ENCODE assay signal across 8 cellular contexts in the genomic region with DNA sequence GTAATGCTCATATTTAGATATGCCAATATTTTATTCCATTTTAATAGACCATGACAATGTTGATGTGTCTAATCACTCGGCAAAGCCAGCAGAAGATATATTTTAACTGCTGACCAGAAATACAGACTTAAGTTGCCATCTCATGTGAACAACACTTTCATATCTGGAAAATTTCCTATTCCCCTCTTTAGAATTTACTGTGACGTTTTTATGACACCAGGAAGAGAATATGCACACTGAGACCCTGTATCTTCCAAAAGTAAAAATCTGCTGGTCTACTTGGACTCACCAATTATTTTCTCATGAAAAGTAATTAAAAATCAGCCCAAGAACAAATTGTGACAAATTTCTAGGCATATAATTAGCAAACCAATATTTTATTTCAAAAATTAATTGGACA. TPM values are rescaled to one million over a fixed set of nuclear protein-coding genes. Genes with fewer than 3 reads are reported as not detected.
DNase-seq lines count a peak whose midpoint lies in the region; ATAC-seq and TF ChIP-seq lines count a peak whose summit lies in the region.

No MANE protein-coding gene starts in this region.

- H3K27ac Mint-ChIP-seq in activated CD4-positive, alpha-beta T cell treated with anti-CD3 and anti-CD28 coated beads, Interleukin-2, amount 10 ng/mL, durations not matched to agents 24 days and 14 days = peak overlapping the region; percentile 91
- peak overlapping the region; percentile 91 for H3K27ac Mint-ChIP-seq in activated T-helper 17 cell treated with anti-CD3 and anti-CD28 coated beads, Interleukin-2, amount 50 U/mL, for 72 hours

- peaks cover 22% of the 10 kb centered on the region for H3K36me3 Mint-ChIP-seq in activated CD4-positive, alpha-beta T cell treated with anti-CD3 and anti-CD28 coated beads, Interleukin-2, amount 10 ng/mL, durations not matched to agents 24 days and 14 days (ENCODE audit: low read depth)
- H3K36me3 Mint-ChIP-seq in activated T-helper 17 cell treated with anti-CD3 and anti-CD28 coated beads, Interleukin-2, amount 50 U/mL, for 72 hours (ENCODE audit: low read depth) = peaks cover 45% of the 10 kb centered on the region

- H3K27me3 Mint-ChIP-seq in activated CD4-positive, alpha-beta T cell treated with anti-CD3 and anti-CD28 coated beads, Interleukin-2, amount 10 ng/mL, durations not matched to agents 24 days and 14 days = no peaks in the 10 kb centered on the region
- H3K27me3 Mint-ChIP-seq in activated T-helper 17 cell treated with anti-CD3 and anti-CD28 coated beads, Interleukin-2, amount 50 U/mL, for 72 hours = no peaks in the 10 kb centered on the region

- no peak for TF ChIP-seq CTCF in suprapubic skin (IDR thresholded peaks at IDR 0.05)

- H3K27me3 ChIP-seq in iPS-20b (ENCODE audit: insufficient read depth, low read length) = no peaks in the 10 kb centered on the region
- H3K27me3 ChIP-seq in suprapubic skin = no peaks in the 10 kb centered on the region

- H3K4me1 ChIP-seq in iPS-20b (ENCODE audit: insufficient read depth, low read length) (peaks cover 14% of the 10 kb centered on the region; the same call in 1 of the 2 replicates), suprapubic skin (peaks cover 43% of the 10 kb centered on the region)

- H3K27ac ChIP-seq in iPS-20b (ENCODE audit: low read length) (no peak overlapping the region), suprapubic skin (no peak overlapping the region)

- H3K9me3 Mint-ChIP-seq in activated CD4-positive, alpha-beta T cell treated with anti-CD3 and anti-CD28 coated beads, Interleukin-2, amount 10 ng/mL, durations not matched to agents 24 days and 14 days = no peaks in the 10 kb centered on the region
- no peaks in the 10 kb centered on the region for H3K9me3 Mint-ChIP-seq in activated T-helper 17 cell treated with anti-CD3 and anti-CD28 coated beads, Interleukin-2, amount 50 U/mL, for 72 hours

- DNase-seq in activated CD4-positive, alpha-beta T cell treated with anti-CD3 and anti-CD28 coated beads, Interleukin-2, amount 10 ng/mL, durations not matched to agents 24 days and 14 days = no peak
- no peak for DNase-seq in activated CD4-positive, alpha-beta T cell treated with anti-CD3 and anti-CD28 coated beads, Interleukin-2, amount 50 U/mL, for 48 hours
- no peak for DNase-seq in suprapubic skin (ENCODE audit: low spot score in 2 of 2)
- DNase-seq in posterior vena cava (ENCODE audit: low spot score) = no peak
- DNase-seq in cerebellum (ENCODE audit: low spot score) = no peak

- intact Hi-C loops in activated CD4-positive, alpha-beta T cell treated with anti-CD3 and anti-CD28 coated beads, Interleukin-2, amount 10 ng/mL, durations not matched to agents 24 days and 14 days (cut with micrococcal nuclease) = loop anchor here (2.0 to 5.0 kb wide), 3 partner anchors 15 to 683 kb away; no protein-coding TSS in a partner anchor
- intact Hi-C loops in posterior vena cava (cut with DNase I) = no loop called here

- peak overlapping the region; percentile 91 for H3K4me3 Mint-ChIP-seq in activated CD4-positive, alpha-beta T cell treated with anti-CD3 and anti-CD28 coated beads, Interleukin-2, amount 10 ng/mL, durations not matched to agents 24 days and 14 days
- peak overlapping the region; percentile 94 for H3K4me3 Mint-ChIP-seq in activated T-helper 17 cell treated with anti-CD3 and anti-CD28 coated beads, Interleukin-2, amount 50 U/mL, for 72 hours

- H3K36me3 ChIP-seq in iPS-20b (ENCODE audit: insufficient read depth, low read depth, low read length) (peaks cover 25% of the 10 kb centered on the region), suprapubic skin (peaks cover 3% of the 10 kb centered on the region)

- TF ChIP-seq EP300 in suprapubic skin (IDR thresholded peaks at IDR 0.05) = no peak

- TF ChIP-seq POLR2A in suprapubic skin (IDR thresholded peaks at IDR 0.05) = no peak

- H3K4me3 ChIP-seq in iPS-20b (ENCODE audit: low read length) = peak overlapping the region; percentile 86
- peak overlapping the region; percentile 83 for H3K4me3 ChIP-seq in suprapubic skin

- H3K4me1 Mint-ChIP-seq in activated CD4-positive, alpha-beta T cell treated with anti-CD3 and anti-CD28 coated beads, Interleukin-2, amount 10 ng/mL, durations not matched to agents 24 days and 14 days = peaks cover 46% of the 10 kb centered on the region
- H3K4me1 Mint-ChIP-seq in activated T-helper 17 cell treated with anti-CD3 and anti-CD28 coated beads, Interleukin-2, amount 50 U/mL, for 72 hours = peaks cover 17% of the 10 kb centered on the region

- ATAC-seq in activated T-helper 17 cell treated with anti-CD3 and anti-CD28 coated beads, Interleukin-2, amount 50 U/mL, for 72 hours (replicated peaks) = no peak
- no peak for ATAC-seq in HG03469 (IDR thresholded peaks at IDR 0.05; ENCODE audit: unreplicated experiment)

- H3K9me3 ChIP-seq in iPS-20b (ENCODE audit: insufficient read depth, low read depth, low read length) (no peaks in the 10 kb centered on the region), suprapubic skin (no peaks in the 10 kb centered on the region)

- peak overlapping the region; percentile 96 for H3K9ac ChIP-seq in iPS-20b (ENCODE audit: low read depth, low read length)

- 27% methylated on average over 2 of the region's 2 CpGs for WGBS in suprapubic skin

RNA-seq across cellular contexts. Expression of a gene that starts 2.1 kb away (rescaled TPM):
- total RNA-seq in activated CD4-positive, alpha-beta T cell treated with anti-CD3 and anti-CD28 coated beads, Interleukin-2, amount 10 ng/mL, durations not matched to agents 24 days and 14 days = 86.6 and 89.8 TPM in 2 replicates
- total RNA-seq in activated T-helper 17 cell treated with anti-CD3 and anti-CD28 coated beads, Interleukin-2, amount 50 U/mL, for 72 hours = 10 to 100 TPM; 44.7 to 72.3 TPM
- total RNA-seq in suprapubic skin (10 to 100 TPM; 18.3 to 85.9 (median 28.2) TPM), posterior vena cava (10 to 100 TPM; 14.8 to 19.8 TPM), cerebellum (50.6 TPM)

RNA-seq across cellular contexts. Expression of a gene that starts 2.5 kb away (rescaled TPM):
- 18.4 and 18.8 TPM in 2 replicates for total RNA-seq in activated CD4-positive, alpha-beta T cell treated with anti-CD3 and anti-CD28 coated beads, Interleukin-2, amount 10 ng/mL, durations not matched to agents 24 days and 14 days
- 10 to 100 TPM; 11.8 to 15.1 TPM for total RNA-seq in activated T-helper 17 cell treated with anti-CD3 and anti-CD28 coated beads, Interleukin-2, amount 50 U/mL, for 72 hours
- 10 to 100 TPM in 2 of 4 donors, 1 to 10 TPM in 2; 5.9 to 24.5 (median 11.1) TPM for total RNA-seq in suprapubic skin
- 10 to 100 TPM; 15.0 to 22.9 TPM for total RNA-seq in posterior vena cava
- 42.1 TPM for total RNA-seq in cerebellum

RNA-seq across cellular contexts. Expression of a gene that starts 45.2 kb away (rescaled TPM):
- total RNA-seq in activated CD4-positive, alpha-beta T cell treated with anti-CD3 and anti-CD28 coated beads, Interleukin-2, amount 10 ng/mL, durations not matched to agents 24 days and 14 days = not detected in 2 replicates
- total RNA-seq in activated T-helper 17 cell treated with anti-CD3 and anti-CD28 coated beads, Interleukin-2, amount 50 U/mL, for 72 hours = not detected
- total RNA-seq in suprapubic skin = not detected
- not detected for total RNA-seq in posterior vena cava
- total RNA-seq in cerebellum = 0.36 TPM
